22 cellular contexts compared by ENCODE assay signal in genomic region chr6:36703081-36703606, GRCh38. TPM values are rescaled to one million over a fixed set of nuclear protein-coding genes. Genes with fewer than 3 reads are reported as not detected.
DNase-seq lines count a peak whose midpoint lies in the region; ATAC-seq and TF ChIP-seq lines count a peak whose summit lies in the region.
"Had no signal": no experiment of that assay in that cellular context is flagged by ENCODE, and none has a peak within 500 bp of the region (broad histone marks: within the 10 kb centered on the region; RNA-seq: fewer than 3 reads in every experiment).

No MANE protein-coding gene starts in this region.

- H3K4me3 ChIP-seq in upper lobe of right lung, result no peak overlapping the region
- H3K4me3 ChIP-seq: GM23338, MG63 had no signal

- H3K9me3 ChIP-seq in upper lobe of right lung, result no peaks in the 10 kb centered on the region
- H3K9me3 ChIP-seq: MG63 had no signal

- no peak overlapping the region for H3K27ac Mint-ChIP-seq in activated T-cell treated with anti-CD3 and anti-CD28 coated beads, Interleukin-2, amount 50 U/mL, for 24 hours
- H3K27ac Mint-ChIP-seq in activated T-cell treated with anti-CD3 and anti-CD28 coated beads, Interleukin-2, amount 50 U/mL, for 72 hours, result no peak overlapping the region
- H3K27ac Mint-ChIP-seq in naive B cell, result peak overlapping the region in 4 of 6 donors; percentile 24 to 87 (median 42)
- H3K27ac Mint-ChIP-seq in activated T-helper 1 cell treated with anti-CD3 and anti-CD28 coated beads, Interleukin-12 subunit alpha, Interleukin-12 subunit beta, Interleukin-2, Interleukin-4 antibody, amounts not matched to agents 30 ng/mL and 10 ng/mL and 1 ng/mL, durations not matched to agents 14 hours and 24 hours and 36 hours, result no peak overlapping the region
- H3K27ac Mint-ChIP-seq: CD4-positive, CD25-positive, alpha-beta regulatory T cell; GM23338; H9 had no signal

- H3K36me3 ChIP-seq in upper lobe of right lung, result no peaks in the 10 kb centered on the region
- H3K36me3 ChIP-seq: MG63 had no signal

- H3K9me3 Mint-ChIP-seq in activated T-cell treated with anti-CD3 and anti-CD28 coated beads, Interleukin-2, amount 50 U/mL, for 24 hours, result no peaks in the 10 kb centered on the region
- no peaks in the 10 kb centered on the region for H3K9me3 Mint-ChIP-seq in activated T-cell treated with anti-CD3 and anti-CD28 coated beads, Interleukin-2, amount 50 U/mL, for 72 hours
- no peaks in the 10 kb centered on the region for H3K9me3 Mint-ChIP-seq in naive B cell
- no peaks in the 10 kb centered on the region for H3K9me3 Mint-ChIP-seq in activated T-helper 1 cell treated with anti-CD3 and anti-CD28 coated beads, Interleukin-12 subunit alpha, Interleukin-12 subunit beta, Interleukin-2, Interleukin-4 antibody, amounts not matched to agents 30 ng/mL and 10 ng/mL and 1 ng/mL, durations not matched to agents 14 hours and 24 hours and 36 hours
- H3K9me3 Mint-ChIP-seq: CD4-positive, CD25-positive, alpha-beta regulatory T cell; GM23338; H9 had no signal

- no peak for ATAC-seq in activated T-cell treated with anti-CD3 and anti-CD28 coated beads, Interleukin-2, amount 50 U/mL, for 72 hours (replicated peaks in 1 of 2)
- no peak for ATAC-seq in naive B cell (ENCODE audit: low read depth in 2 of 2)
- ATAC-seq in upper lobe of right lung, result no peak
- no peak for ATAC-seq in HG02798 (IDR thresholded peaks at IDR 0.05; ENCODE audit: poor library complexity, unreplicated experiment)
- ATAC-seq: GM23338, HepG2 had no signal

- intact Hi-C loops in upper lobe of right lung (cut with DNase I), result no loop called here
- intact Hi-C loops in activated T-helper 1 cell treated with anti-CD3 and anti-CD28 coated beads, Interleukin-12 subunit alpha, Interleukin-12 subunit beta, Interleukin-2, Interleukin-4 antibody, amounts not matched to agents 30 ng/mL and 10 ng/mL and 1 ng/mL, durations not matched to agents 14 hours and 24 hours and 36 hours (cut with micrococcal nuclease), result no loop called here

- in situ Hi-C loops in SK-MEL-5 (cut with HindIII; ENCODE audit: low pct_unique_long_range_greater_than_20kb, low sequenced_read_pairs), result no loop called here

- no peaks in the 10 kb centered on the region for H3K27me3 Mint-ChIP-seq in activated T-cell treated with anti-CD3 and anti-CD28 coated beads, Interleukin-2, amount 50 U/mL, for 24 hours
- H3K27me3 Mint-ChIP-seq in activated T-cell treated with anti-CD3 and anti-CD28 coated beads, Interleukin-2, amount 50 U/mL, for 72 hours (ENCODE audit: low read depth), result peaks cover 25% of the 10 kb centered on the region
- peaks cover 0 to 7% (median 0%) of the 10 kb centered on the region in 3 donors for H3K27me3 Mint-ChIP-seq in naive B cell
- peaks cover 2% of the 10 kb centered on the region for H3K27me3 Mint-ChIP-seq in activated T-helper 1 cell treated with anti-CD3 and anti-CD28 coated beads, Interleukin-12 subunit alpha, Interleukin-12 subunit beta, Interleukin-2, Interleukin-4 antibody, amounts not matched to agents 30 ng/mL and 10 ng/mL and 1 ng/mL, durations not matched to agents 14 hours and 24 hours and 36 hours (ENCODE audit: insufficient read depth)

- H3K27ac ChIP-seq in upper lobe of right lung, result no peak overlapping the region

- peak; percentile 2 for DNase-seq in activated T-cell treated with anti-CD3 and anti-CD28 coated beads, Interleukin-2, amount 50 U/mL, for 24 hours
- DNase-seq in activated T-cell treated with anti-CD3 and anti-CD28 coated beads, Interleukin-2, amount 50 U/mL, for 72 hours, result no peak
- peak; percentile 11 for DNase-seq in SK-MEL-5 (ENCODE audit: low read depth, low spot score)
- DNase-seq in naive B cell, result no peak
- peak; percentile 18 for DNase-seq in upper lobe of right lung
- no peak for DNase-seq in activated T-helper 1 cell treated with anti-CD3 and anti-CD28 coated beads, Interleukin-12 subunit alpha, Interleukin-12 subunit beta, Interleukin-2, Interleukin-4 antibody, amounts not matched to agents 30 ng/mL and 10 ng/mL and 1 ng/mL, durations not matched to agents 14 hours and 24 hours and 36 hours (ENCODE audit: low spot score)
- DNase-seq: CD4-positive, CD25-positive, alpha-beta regulatory T cell; DMS153; H9; MG63; NCI-H1105 treated with DMSO at 0.1 percent for 48 hours; NCI-H146; NCI-H2029; NCI-H446; NCI-H524 treated with DMSO at 0.1 percent for 48 hours; NCI-H774 had no signal

- no peak for TF ChIP-seq CTCF in upper lobe of right lung (IDR thresholded peaks at IDR 0.05)

- H3K4me3 Mint-ChIP-seq in activated T-cell treated with anti-CD3 and anti-CD28 coated beads, Interleukin-2, amount 50 U/mL, for 24 hours, result no peak overlapping the region
- H3K4me3 Mint-ChIP-seq in activated T-cell treated with anti-CD3 and anti-CD28 coated beads, Interleukin-2, amount 50 U/mL, for 72 hours, result no peak overlapping the region
- no peak overlapping the region for H3K4me3 Mint-ChIP-seq in naive B cell
- H3K4me3 Mint-ChIP-seq in activated T-helper 1 cell treated with anti-CD3 and anti-CD28 coated beads, Interleukin-12 subunit alpha, Interleukin-12 subunit beta, Interleukin-2, Interleukin-4 antibody, amounts not matched to agents 30 ng/mL and 10 ng/mL and 1 ng/mL, durations not matched to agents 14 hours and 24 hours and 36 hours, result no peak overlapping the region
- H3K4me3 Mint-ChIP-seq: CD4-positive, CD25-positive, alpha-beta regulatory T cell; GM23338; H9 had no signal

- H3K36me3 Mint-ChIP-seq in activated T-cell treated with anti-CD3 and anti-CD28 coated beads, Interleukin-2, amount 50 U/mL, for 24 hours (ENCODE audit: low read depth), result no peaks in the 10 kb centered on the region
- no peaks in the 10 kb centered on the region for H3K36me3 Mint-ChIP-seq in activated T-cell treated with anti-CD3 and anti-CD28 coated beads, Interleukin-2, amount 50 U/mL, for 72 hours (ENCODE audit: insufficient read depth in 2 of 2)
- no peaks in the 10 kb centered on the region for H3K36me3 Mint-ChIP-seq in naive B cell
- no peaks in the 10 kb centered on the region for H3K36me3 Mint-ChIP-seq in activated T-helper 1 cell treated with anti-CD3 and anti-CD28 coated beads, Interleukin-12 subunit alpha, Interleukin-12 subunit beta, Interleukin-2, Interleukin-4 antibody, amounts not matched to agents 30 ng/mL and 10 ng/mL and 1 ng/mL, durations not matched to agents 14 hours and 24 hours and 36 hours (ENCODE audit: low read depth)
- H3K36me3 Mint-ChIP-seq: CD4-positive, CD25-positive, alpha-beta regulatory T cell had no signal

- H3K4me1 Mint-ChIP-seq in activated T-cell treated with anti-CD3 and anti-CD28 coated beads, Interleukin-2, amount 50 U/mL, for 24 hours (ENCODE audit: low read depth), result peaks cover 6% of the 10 kb centered on the region
- peaks cover 10% of the 10 kb centered on the region for H3K4me1 Mint-ChIP-seq in activated T-cell treated with anti-CD3 and anti-CD28 coated beads, Interleukin-2, amount 50 U/mL, for 72 hours (ENCODE audit: low read depth)
- peaks cover 24 to 45% (median 24%) of the 10 kb centered on the region in 3 donors for H3K4me1 Mint-ChIP-seq in naive B cell
- peaks cover 13% of the 10 kb centered on the region for H3K4me1 Mint-ChIP-seq in activated T-helper 1 cell treated with anti-CD3 and anti-CD28 coated beads, Interleukin-12 subunit alpha, Interleukin-12 subunit beta, Interleukin-2, Interleukin-4 antibody, amounts not matched to agents 30 ng/mL and 10 ng/mL and 1 ng/mL, durations not matched to agents 14 hours and 24 hours and 36 hours (ENCODE audit: low read depth)
- H3K4me1 Mint-ChIP-seq: CD4-positive, CD25-positive, alpha-beta regulatory T cell; GM23338; H9 had no signal

- no peaks in the 10 kb centered on the region for H3K27me3 ChIP-seq in upper lobe of right lung
- H3K27me3 ChIP-seq: MG63 had no signal

- no peaks in the 10 kb centered on the region for H3K4me1 ChIP-seq in upper lobe of right lung

RNA-seq across cellular contexts. Expression of gene RAB44, which starts 5.5 kb away (rescaled TPM):
- under 1 TPM; 0.05 to 0.09 TPM for total RNA-seq in activated T-cell treated with anti-CD3 and anti-CD28 coated beads, Interleukin-2, amount 50 U/mL, for 72 hours
- total RNA-seq in SK-MEL-5 (2014; rRNA removed; shearing (Covaris generic)), result not detected in 2 replicates
- not detected in 2 replicates for polyA plus RNA-seq in SK-MEL-5 (2015; cell fraction: cytosol; rRNA removed)
- 0.11 TPM in 1 of 2 replicates, not detected in the other for polyA plus RNA-seq in SK-MEL-5 (2015; cell fraction: nucleus; rRNA removed)
- not detected for polyA plus RNA-seq in naive B cell (ENCODE audit: low read depth in 6 of 6)
- 0.96 TPM for total RNA-seq in upper lobe of right lung
- 0.05 and 0.10 TPM in 2 replicates for total RNA-seq in activated T-helper 1 cell treated with anti-CD3 and anti-CD28 coated beads, Interleukin-12 subunit alpha, Interleukin-12 subunit beta, Interleukin-2, Interleukin-4 antibody, amounts not matched to agents 30 ng/mL and 10 ng/mL and 1 ng/mL, durations not matched to agents 14 hours and 24 hours and 36 hours
- total RNA-seq: A172, GM23338, H9, HepG2, HT1080, LHCN-M2 had no signal
- polyA plus RNA-seq: CD4-positive, CD25-positive, alpha-beta regulatory T cell; GM23338; HepG2 had no signal

RNA-seq across cellular contexts. Expression of gene CDKN1A, which starts 24.6 kb away (rescaled TPM):
- total RNA-seq in activated T-cell treated with anti-CD3 and anti-CD28 coated beads, Interleukin-2, amount 50 U/mL, for 72 hours, result 10 to 100 TPM; 59.9 to 60.4 TPM
- 65.0 and 68.0 TPM in 2 replicates for total RNA-seq in SK-MEL-5 (2014; rRNA removed; shearing (Covaris generic))
- polyA plus RNA-seq in SK-MEL-5 (2015; cell fraction: cytosol; rRNA removed), result 182 and 191 TPM in 2 replicates
- 45.7 and 54.2 TPM in 2 replicates for polyA plus RNA-seq in SK-MEL-5 (2015; cell fraction: nucleus; rRNA removed)
- polyA plus RNA-seq in naive B cell (ENCODE audit: low read depth in 6 of 6), result 10 to 100 TPM; 22.9 to 89.9 (median 48.2) TPM
- 151 TPM for total RNA-seq in upper lobe of right lung
- 105 and 107 TPM in 2 replicates for total RNA-seq in activated T-helper 1 cell treated with anti-CD3 and anti-CD28 coated beads, Interleukin-12 subunit alpha, Interleukin-12 subunit beta, Interleukin-2, Interleukin-4 antibody, amounts not matched to agents 30 ng/mL and 10 ng/mL and 1 ng/mL, durations not matched to agents 14 hours and 24 hours and 36 hours

Comparison
In these comparisons a context has a peak if more than half of its experiments do, and no peak if none do; other contexts are left out.
1. DNase-seq: peak in activated T-cell treated with anti-CD3 and anti-CD28 coated beads, Interleukin-2, amount 50 U/mL, for 24 hours (single experiment), SK-MEL-5 (single experiment) and upper lobe of right lung (single experiment); none in activated T-cell treated with anti-CD3 and anti-CD28 coated beads, Interleukin-2, amount 50 U/mL, for 72 hours (0 of 2), naive B cell (single experiment) and activated T-helper 1 cell treated with anti-CD3 and anti-CD28 coated beads, Interleukin-12 subunit alpha, Interleukin-12 subunit beta, Interleukin-2, Interleukin-4 antibody, amounts not matched to agents 30 ng/mL and 10 ng/mL and 1 ng/mL, durations not matched to agents 14 hours and 24 hours and 36 hours (single experiment).
2. H3K27ac Mint-ChIP-seq: peak in naive B cell (4 of 6); none in activated T-cell treated with anti-CD3 and anti-CD28 coated beads, Interleukin-2, amount 50 U/mL, for 24 hours (single experiment), activated T-cell treated with anti-CD3 and anti-CD28 coated beads, Interleukin-2, amount 50 U/mL, for 72 hours (single experiment) and activated T-helper 1 cell treated with anti-CD3 and anti-CD28 coated beads, Interleukin-12 subunit alpha, Interleukin-12 subunit beta, Interleukin-2, Interleukin-4 antibody, amounts not matched to agents 30 ng/mL and 10 ng/mL and 1 ng/mL, durations not matched to agents 14 hours and 24 hours and 36 hours (single experiment).